Comparison of ENCODE assay signal across 8 cellular contexts in the genomic region with DNA sequence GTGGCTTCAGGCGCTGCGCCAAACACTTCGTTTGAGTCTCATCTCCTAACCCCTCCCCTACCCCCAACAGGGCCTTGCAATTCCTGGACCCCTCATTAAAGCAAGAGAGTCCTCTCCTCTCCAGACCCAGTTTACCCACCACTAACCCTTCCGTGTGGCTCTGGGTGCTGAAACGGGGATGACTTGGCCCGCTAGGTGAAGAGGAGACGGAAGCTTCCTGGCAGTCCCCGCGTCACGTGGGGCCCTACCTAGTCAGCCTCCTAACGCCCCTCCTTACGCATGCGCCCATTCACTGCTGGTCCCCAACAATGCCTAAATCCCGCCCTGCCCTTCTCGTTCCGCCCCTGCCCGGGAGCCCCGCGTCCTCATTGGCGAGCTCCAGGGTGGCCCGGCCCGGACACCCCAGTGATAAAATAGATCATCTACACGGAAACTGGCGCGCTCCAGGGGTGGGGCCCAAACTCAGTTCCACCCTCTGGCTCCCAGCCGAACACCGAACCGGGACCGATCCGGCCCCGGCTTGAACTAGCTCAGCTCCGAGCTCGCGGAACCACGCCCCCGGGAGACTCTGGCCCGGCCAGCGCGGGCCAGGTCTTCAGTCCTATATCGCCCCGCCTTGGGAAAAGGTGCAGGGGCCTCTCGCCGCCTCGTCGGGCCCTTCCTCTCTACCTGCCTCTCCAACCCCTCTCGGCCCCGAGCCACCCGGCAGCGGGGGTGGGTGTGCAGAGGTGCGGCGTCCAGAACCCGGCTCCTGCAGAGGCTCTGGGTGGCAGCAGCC. TPM values are rescaled to one million over a fixed set of nuclear protein-coding genes. Genes with fewer than 3 reads are reported as not detected.
DNase-seq lines count a peak whose midpoint lies in the region; ATAC-seq, FAIRE-seq and TF ChIP-seq lines count a peak whose summit lies in the region.

Gene SLC16A13 (plus strand): TSS at position 425 of the 778 bp plus-strand sequence. CDS start 368 bp downstream, outside the sequence.

- peak; percentile 72 for FAIRE-seq in RCC 7860 (lab: Jason Lieb, UNC)

- H2AFZ ChIP-seq in DND-41 (ENCODE audit: low read depth, low read length) (peak within 1 kb of the TSS; percentile 85), KMS-11 (ENCODE audit: low read depth) (no peak within 1 kb of the TSS; the same call in 1 of the 2 replicates)

- H3K4me1 ChIP-seq in DND-41 (ENCODE audit: insufficient read depth, low read length) (peaks cover 23% of the 10 kb centered on the region), KMS-11 (ENCODE audit: low read depth, poor library complexity, severe bottlenecking) (no peaks in the 10 kb centered on the region), esophagus muscularis mucosa (peaks cover 13 to 23% (median 20%) of the 10 kb centered on the region in 4 donors), muscle layer of colon (ENCODE audit: insufficient read depth, low read length) (peaks cover 14% of the 10 kb centered on the region)

- H3K4me1 Mint-ChIP-seq in activated T-cell treated with anti-CD3 and anti-CD28 coated beads, Interleukin-2, amount 50 U/mL, for 72 hours (ENCODE audit: low read depth), result peaks cover 63% of the 10 kb centered on the region

- peak within 1 kb of the TSS; percentile 97 for H3K27ac Mint-ChIP-seq in activated T-cell treated with anti-CD3 and anti-CD28 coated beads, Interleukin-2, amount 50 U/mL, for 72 hours

- peak; percentile 6 for TF ChIP-seq POLR2A in esophagus muscularis mucosa (IDR thresholded peaks at IDR 0.05; ENCODE audit: low read depth)

- H3K27ac ChIP-seq in DND-41 (ENCODE audit: low read length), result peak within 1 kb of the TSS; percentile 93
- H3K27ac ChIP-seq in KMS-11, result peak within 1 kb of the TSS; percentile 63
- peak within 1 kb of the TSS; percentile 72 to 82 (median 77) for H3K27ac ChIP-seq in esophagus muscularis mucosa (replicated peaks in 1 of 4)
- peak within 1 kb of the TSS; percentile 46 for H3K27ac ChIP-seq in muscle layer of colon (ENCODE audit: low read depth, low read length)

- no peaks in the 10 kb centered on the region; the same call in 1 of the 2 replicates for H3K36me3 ChIP-seq in DND-41 (ENCODE audit: insufficient read depth, low read length)
- no peaks in the 10 kb centered on the region for H3K36me3 ChIP-seq in KMS-11 (ENCODE audit: insufficient read depth)
- peaks cover 0 to 8% (median 0%) of the 10 kb centered on the region in 4 donors for H3K36me3 ChIP-seq in esophagus muscularis mucosa
- no peaks in the 10 kb centered on the region for H3K36me3 ChIP-seq in muscle layer of colon (ENCODE audit: insufficient read depth, low read length)

- H3K9me3 ChIP-seq in DND-41 (ENCODE audit: insufficient read depth, low read length, severe bottlenecking), result no peaks in the 10 kb centered on the region
- no peaks in the 10 kb centered on the region for H3K9me3 ChIP-seq in esophagus muscularis mucosa
- H3K9me3 ChIP-seq in muscle layer of colon (ENCODE audit: low read length), result no peaks in the 10 kb centered on the region

- peak within 1 kb of the TSS; percentile 84 for H3K9ac ChIP-seq in DND-41 (ENCODE audit: low read depth, low read length)
- peak within 1 kb of the TSS; percentile 57; the same call in 1 of the 2 replicates for H3K9ac ChIP-seq in KMS-11
- peak within 1 kb of the TSS; percentile 21 for H3K9ac ChIP-seq in muscle layer of colon (ENCODE audit: low read length)

- H3K4me2 ChIP-seq in DND-41 (ENCODE audit: insufficient read depth, low read length) (peak within 1 kb of the TSS; percentile 87), KMS-11 (0 out of 2 replicates have a peak within 1 kb of the TSS, but pooled peaks have one; percentile 29)

- H3K27me3 ChIP-seq in DND-41 (ENCODE audit: insufficient read depth, low read length, poor library complexity) (no peaks in the 10 kb centered on the region), KMS-11 (ENCODE audit: insufficient read depth, low read depth) (no peaks in the 10 kb centered on the region), esophagus muscularis mucosa (peaks cover 0 to 13% (median 0%) of the 10 kb centered on the region in 4 donors), muscle layer of colon (ENCODE audit: control insufficient read depth in 1 of 2, insufficient read depth in 2 of 2, low read length in 2 of 2) (no peaks in the 10 kb centered on the region)

- H3K27me3 Mint-ChIP-seq in activated T-cell treated with anti-CD3 and anti-CD28 coated beads, Interleukin-2, amount 50 U/mL, for 72 hours (ENCODE audit: low read depth), result no peaks in the 10 kb centered on the region

- H3K79me2 ChIP-seq in DND-41 (ENCODE audit: insufficient read depth, low read length) (peaks cover 16% of the 10 kb centered on the region), KMS-11 (ENCODE audit: insufficient read depth, low read depth) (no peaks in the 10 kb centered on the region)

- intact Hi-C loops in esophagus muscularis mucosa (cut with DNase I), result no loop called here

- H3K4me3 Mint-ChIP-seq in activated T-cell treated with anti-CD3 and anti-CD28 coated beads, Interleukin-2, amount 50 U/mL, for 72 hours, result peak within 1 kb of the TSS; percentile 94 to 97

- peaks cover 1 to 3% of the 10 kb centered on the region in 2 donors for H3K36me3 Mint-ChIP-seq in activated T-cell treated with anti-CD3 and anti-CD28 coated beads, Interleukin-2, amount 50 U/mL, for 72 hours (ENCODE audit: insufficient read depth in 2 of 2)

- ATAC-seq in DND-41 (ENCODE audit: insufficient read depth, low read depth) (peak; percentile 94), GM21786 (IDR thresholded peaks at IDR 0.05; ENCODE audit: unreplicated experiment) (peak; percentile 90)
- peak; percentile 94 to 96 for ATAC-seq in activated T-cell treated with anti-CD3 and anti-CD28 coated beads, Interleukin-2, amount 50 U/mL, for 72 hours (replicated peaks in 1 of 2)

- DNase-seq in DND-41, result peak; percentile 98
- DNase-seq in RCC 7860 (ENCODE audit: low spot score), result peak; percentile 82
- peak; percentile 98 to 99 for DNase-seq in activated T-cell treated with anti-CD3 and anti-CD28 coated beads, Interleukin-2, amount 50 U/mL, for 72 hours
- DNase-seq in esophagus muscularis mucosa (ENCODE audit: extremely low spot score), result peak; percentile 98
- DNase-seq in stimulated activated CD8-positive, alpha-beta memory T cell treated with anti-CD3 and anti-CD28 coated beads, Interleukin-7, amount 100 ng/mL, for 24 hours (ENCODE audit: low read depth), result peak; percentile 96

- WGBS in esophagus muscularis mucosa, result 3% methylated on average over 25 of the region's 52 CpGs

- H3K9me3 Mint-ChIP-seq in activated T-cell treated with anti-CD3 and anti-CD28 coated beads, Interleukin-2, amount 50 U/mL, for 72 hours, result no peaks in the 10 kb centered on the region

- TF ChIP-seq EP300 in esophagus muscularis mucosa (IDR thresholded peaks at IDR 0.05), result no peak

- H3K4me3 ChIP-seq in DND-41 (ENCODE audit: low read depth in 1 of 2, low read length in 2 of 2) (peak within 1 kb of the TSS; percentile 66 to 81), KMS-11 (IDR thresholded peaks at IDR 0.05; ENCODE audit: insufficient read depth, low read depth, low read length) (no peak within 1 kb of the TSS), esophagus muscularis mucosa (peak within 1 kb of the TSS; percentile 52 to 63 (median 59)), muscle layer of colon (ENCODE audit: low read depth in 1 of 2, low read length in 2 of 2) (peak within 1 kb of the TSS; percentile 45 to 63)

- no peaks in the 10 kb centered on the region for H4K20me1 ChIP-seq in DND-41 (ENCODE audit: insufficient read depth, low read length)
- H4K20me1 ChIP-seq in KMS-11 (ENCODE audit: insufficient read depth), result no peaks in the 10 kb centered on the region

- TF ChIP-seq CTCF in DND-41 (IDR thresholded peaks at IDR 0.05; ENCODE audit: borderline replicate concordance, extremely low read depth, low read length, poor library complexity, severe bottlenecking) (no peak), KMS-11 (conservative IDR thresholded peaks at IDR 0.05; ENCODE audit: low read depth, low read length) (no peak), esophagus muscularis mucosa (IDR thresholded peaks at IDR 0.05) (no peak)

RNA-seq across cellular contexts. Expression of gene SLC16A13, which starts in this region (rescaled TPM):
- total RNA-seq in activated T-cell treated with anti-CD3 and anti-CD28 coated beads, Interleukin-2, amount 50 U/mL, for 72 hours, result 1 to 10 TPM; 5.3 to 5.5 TPM
- total RNA-seq in esophagus muscularis mucosa, result 1 to 10 TPM in 1 of 4 donors, under 1 TPM in 3; 0.19 to 1.2 (median 0.65) TPM

Comparison
In these comparisons a context has a peak if more than half of its experiments do, and no peak if none do; other contexts are left out.
1. H3K9ac ChIP-seq: peak in every context shown above with its lines; median percentile 84 in DND-41; 57 in KMS-11; 21 in muscle layer of colon.